In genomic region chr16:48330133-48330846, GRCh38 we compare ENCODE assay signal across 20 cellular contexts. TPM values are rescaled to one million over a fixed set of nuclear protein-coding genes. Genes with fewer than 3 reads are reported as not detected.
DNase-seq lines count a peak whose midpoint lies in the region; ATAC-seq, FAIRE-seq and TF ChIP-seq lines count a peak whose summit lies in the region.
"Had no signal": no experiment of that assay in that cellular context is flagged by ENCODE, and none has a peak within 500 bp of the region (broad histone marks: within the 10 kb centered on the region; RNA-seq: fewer than 3 reads in every experiment).

No MANE protein-coding gene starts in this region.

- H3K36me3 ChIP-seq in bronchial epithelial cell (ENCODE audit: control insufficient read depth, insufficient read depth, low read length) = peaks cover 6% of the 10 kb centered on the region
- peaks cover 0 to 14% of the 10 kb centered on the region in 2 donors for H3K36me3 ChIP-seq in left lung
- H3K36me3 ChIP-seq: prostate gland had no signal

- peaks cover 26 to 63% of the 10 kb centered on the region in 2 donors for H3K36me3 Mint-ChIP-seq in CD14-positive monocyte
- H3K36me3 Mint-ChIP-seq in HFFc6 (ENCODE audit: low read depth) = peaks cover 22% of the 10 kb centered on the region
- H3K36me3 Mint-ChIP-seq in stimulated activated memory B cell treated with anti-CD40 and anti-IgM and Interleukin-4, amounts not matched to agents 10 μg/mL and 1 μg/mL and 100 μg/mL, for 72 hours = peaks cover 19% of the 10 kb centered on the region

- DNase-seq in CD14-positive monocyte (ENCODE audit: low spot score) (no peak), HFFc6 (no peak), bronchial epithelial cell (ENCODE audit: low read depth) (peak; percentile 43), left lung (no peak), COLO829 (ENCODE audit: low spot score) (no peak), NCI-H2081 (lab: John Stamatoyannopoulos, UW) (no peak)
- DNase-seq: activated CD4-positive, alpha-beta T cell treated with anti-CD3 and anti-CD28 coated beads for 1 hour; DMS 273 treated with DMSO at 0.1 percent for 48 hours; mesendoderm; NCI-H1417 treated with DMSO at 0.1 percent for 48 hours; NCI-H2171; T1000; testis had no signal

- H3K27me3 Mint-ChIP-seq in CD14-positive monocyte (ENCODE audit: low read depth in 3 of 3) = peaks cover 0 to 1% (median 0%) of the 10 kb centered on the region in 3 donors
- no peaks in the 10 kb centered on the region for H3K27me3 Mint-ChIP-seq in HFFc6 (ENCODE audit: insufficient read depth)
- H3K27me3 Mint-ChIP-seq in stimulated activated memory B cell treated with anti-CD40 and anti-IgM and Interleukin-4, amounts not matched to agents 10 μg/mL and 1 μg/mL and 100 μg/mL, for 72 hours = no peaks in the 10 kb centered on the region

- peaks cover 0 to 18% of the 10 kb centered on the region in 2 donors for H3K4me1 ChIP-seq in left lung
- H3K4me1 ChIP-seq: ascending aorta, prostate gland, testis had no signal

- H3K4me1 Mint-ChIP-seq in CD14-positive monocyte = peaks cover 15% of the 10 kb centered on the region
- peaks cover 23% of the 10 kb centered on the region for H3K4me1 Mint-ChIP-seq in HFFc6 (ENCODE audit: low read depth)
- H3K4me1 Mint-ChIP-seq in stimulated activated memory B cell treated with anti-CD40 and anti-IgM and Interleukin-4, amounts not matched to agents 10 μg/mL and 1 μg/mL and 100 μg/mL, for 72 hours = no peaks in the 10 kb centered on the region

- TF ChIP-seq CTCF in CD14-positive monocyte (IDR thresholded peaks at IDR 0.05) (no peak), HFFc6 (IDR thresholded peaks at IDR 0.05) (no peak), bronchial epithelial cell (IDR thresholded peaks at IDR 0.05; ENCODE audit: insufficient read depth, low read length, severe bottlenecking) (no peak), left lung (IDR thresholded peaks at IDR 0.05) (no peak)

- intact Hi-C loops in CD14-positive monocyte (cut with micrococcal nuclease) = no loop called here
- intact Hi-C loops in left lung (cut with DNase I) = no loop called here

- H3K4me3 Mint-ChIP-seq in CD14-positive monocyte (no peak overlapping the region), HFFc6 (no peak overlapping the region)
- H3K4me3 Mint-ChIP-seq in stimulated activated memory B cell treated with anti-CD40 and anti-IgM and Interleukin-4, amounts not matched to agents 10 μg/mL and 1 μg/mL and 100 μg/mL, for 72 hours = no peak overlapping the region

- H3K27ac Mint-ChIP-seq in CD14-positive monocyte (peak overlapping the region in 6 of 7 donors; percentile 5 to 61 (median 37)), HFFc6 (peak overlapping the region; percentile 25)
- no peak overlapping the region for H3K27ac Mint-ChIP-seq in stimulated activated memory B cell treated with anti-CD40 and anti-IgM and Interleukin-4, amounts not matched to agents 10 μg/mL and 1 μg/mL and 100 μg/mL, for 72 hours

- no peak overlapping the region for H3K27ac ChIP-seq in left lung
- H3K27ac ChIP-seq: ascending aorta, coronary artery, prostate gland, testis had no signal

- no peak overlapping the region for H3K4me3 ChIP-seq in bronchial epithelial cell (ENCODE audit: low read depth, low read length)
- no peak overlapping the region for H3K4me3 ChIP-seq in left lung
- H3K4me3 ChIP-seq: ascending aorta, coronary artery, prostate gland, testis had no signal

- no peak for FAIRE-seq in bronchial epithelial cell (lab: Jason Lieb, UNC)
- FAIRE-seq: GM12892 had no signal

- ATAC-seq in left lung = peak; percentile 29
- ATAC-seq in HG02759 (IDR thresholded peaks at IDR 0.05; ENCODE audit: unreplicated experiment) = no peak
- no peak for ATAC-seq in stimulated activated memory B cell treated with anti-CD40 and anti-IgM and Interleukin-4, amounts not matched to agents 10 μg/mL and 1 μg/mL and 100 μg/mL, for 72 hours
- ATAC-seq: Panc1 had no signal

- H3K27me3 ChIP-seq in bronchial epithelial cell (ENCODE audit: control insufficient read depth, insufficient read depth, low read length) (no peaks in the 10 kb centered on the region), left lung (no peaks in the 10 kb centered on the region)
- H3K27me3 ChIP-seq: ascending aorta, testis had no signal

- H3K9me3 ChIP-seq in left lung = no peaks in the 10 kb centered on the region
- H3K9me3 ChIP-seq: ascending aorta, prostate gland, testis had no signal

- H3K9me3 Mint-ChIP-seq in CD14-positive monocyte = peaks cover 0 to under 1% (median 0%) of the 10 kb centered on the region in 7 donors
- no peaks in the 10 kb centered on the region for H3K9me3 Mint-ChIP-seq in HFFc6
- H3K9me3 Mint-ChIP-seq in stimulated activated memory B cell treated with anti-CD40 and anti-IgM and Interleukin-4, amounts not matched to agents 10 μg/mL and 1 μg/mL and 100 μg/mL, for 72 hours = no peaks in the 10 kb centered on the region

RNA-seq across cellular contexts. Expression of gene SIAH1, which starts 54.9 kb away (rescaled TPM):
- 1 to 10 TPM; 4.9 to 5.6 TPM for polyA plus RNA-seq in CD14-positive monocyte
- 10 to 100 TPM in 4 of 6 experiments, 1 to 10 TPM in 2; 8.8 to 11.9 (median 10.2) TPM for total RNA-seq in HFFc6 (2021; fragmentation: NEBNext Ultra II Directional; extraction: Animal tissue kit (Norgen Biotek cat#: 25700))
- total RNA-seq in bronchial epithelial cell (59.5 and 60.0 TPM in 2 replicates), left lung (10 to 100 TPM; 18.9 to 21.9 TPM)
